ENCODE assay signal across 9 cellular contexts in the genomic region with DNA sequence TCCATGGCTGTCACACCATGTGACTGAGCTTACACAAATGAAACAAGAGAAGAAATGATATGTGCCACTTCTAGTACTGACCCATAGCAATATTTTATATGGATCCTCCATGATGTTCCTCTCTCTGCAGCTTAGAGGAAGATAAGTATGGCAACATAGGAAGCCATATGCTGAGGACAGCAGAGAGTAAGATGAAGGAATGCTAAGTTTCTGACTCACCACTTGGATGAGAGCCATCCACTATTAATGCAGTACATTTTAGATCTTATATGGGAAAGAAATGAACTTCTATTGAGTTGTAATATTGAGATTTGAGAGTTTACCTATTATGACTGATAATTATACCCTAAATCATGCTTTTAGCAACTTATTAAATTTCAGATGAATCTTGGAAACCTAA.
"Had no signal": no experiment of that assay in that cellular context is flagged by ENCODE, and none has a peak within 500 bp of the region (broad histone marks: within the 10 kb centered on the region; RNA-seq: fewer than 3 reads in every experiment).

No MANE protein-coding gene starts in this region.

- DNase-seq: activated CD4-positive, alpha-beta memory T cell treated with anti-CD3 and anti-CD28 coated beads for 36 hours; activated CD4-positive, alpha-beta T cell treated with anti-CD3 and anti-CD28 coated beads for 1 hour; activated naive CD4-positive, alpha-beta T cell; activated T-cell treated with anti-CD3 and anti-CD28 coated beads, Interleukin-2, amount 50 U/mL, for 48 hours; central memory CD4-positive, alpha-beta T cell; heart right ventricle; stimulated activated CD4-positive, alpha-beta T cell treated with anti-CD3 and anti-CD28 coated beads, Interleukin-4, amount 100 ng/mL, for 24 hours had no signal

- H3K27ac ChIP-seq: heart right ventricle, thoracic aorta had no signal

- H3K36me3 ChIP-seq: heart right ventricle, thoracic aorta had no signal

- H3K27me3 Mint-ChIP-seq: activated CD4-positive, alpha-beta memory T cell treated with anti-CD3 and anti-CD28 coated beads for 36 hours; stimulated activated naive CD8-positive, alpha-beta T cell treated with anti-CD3 and anti-CD28 coated beads, Interleukin-15, Interleukin-2, amounts not matched to agents 100 ng/mL and 50 ng/mL, for 24 hours had no signal

- H3K9me3 ChIP-seq: thoracic aorta had no signal

- H3K4me3 Mint-ChIP-seq: activated CD4-positive, alpha-beta memory T cell treated with anti-CD3 and anti-CD28 coated beads for 36 hours; stimulated activated naive CD8-positive, alpha-beta T cell treated with anti-CD3 and anti-CD28 coated beads, Interleukin-15, Interleukin-2, amounts not matched to agents 100 ng/mL and 50 ng/mL, for 24 hours had no signal

- H3K4me3 ChIP-seq: heart right ventricle, thoracic aorta had no signal

- H3K36me3 Mint-ChIP-seq: activated CD4-positive, alpha-beta memory T cell treated with anti-CD3 and anti-CD28 coated beads for 36 hours had no signal

- H3K4me1 ChIP-seq: heart right ventricle had no signal

- H3K27ac Mint-ChIP-seq: activated CD4-positive, alpha-beta memory T cell treated with anti-CD3 and anti-CD28 coated beads for 36 hours; stimulated activated naive CD8-positive, alpha-beta T cell treated with anti-CD3 and anti-CD28 coated beads, Interleukin-15, Interleukin-2, amounts not matched to agents 100 ng/mL and 50 ng/mL, for 24 hours had no signal
